11 cellular contexts compared by ENCODE assay signal in genomic region chr11:104761511-104761910, GRCh38.
"Had no signal": no experiment of that assay in that cellular context is flagged by ENCODE, and none has a peak within 500 bp of the region (broad histone marks: within the 10 kb centered on the region; RNA-seq: fewer than 3 reads in every experiment).

No MANE protein-coding gene starts in this region.

- H2AFZ ChIP-seq: GM23248, GM23338 had no signal

- DNase-seq: GM23248, GOT3, H7, H9, HCEC 1CT, HFFc6 had no signal

- H3K4me2 ChIP-seq: GM23338 had no signal

- H3K36me3 ChIP-seq: HAP-1 had no signal

- H3K4me3 Mint-ChIP-seq: GM23338, H9, HFFc6 had no signal

- H3K4me3 ChIP-seq: GM23248, GM23338, HAP-1 had no signal

- ATAC-seq: GM23338, HCT116 had no signal

- H3K27ac ChIP-seq: GM23248 had no signal

- H3K27ac Mint-ChIP-seq: GM23338, H9, HFFc6 had no signal

- H3K4me1 ChIP-seq: HAP-1 had no signal

- H3K9me3 ChIP-seq: HAP-1 had no signal

- H3K9ac ChIP-seq: GM23248 had no signal

- FAIRE-seq: H1, H54 had no signal
